Comparison of ENCODE assay signal across 14 cellular contexts in genomic region chr6:168201383-168201782, GRCh38.
DNase-seq lines count a peak whose midpoint lies in the region; ATAC-seq and TF ChIP-seq lines count a peak whose summit lies in the region.
"Had no signal": no experiment of that assay in that cellular context is flagged by ENCODE, and none has a peak within 500 bp of the region (broad histone marks: within the 10 kb centered on the region; RNA-seq: fewer than 3 reads in every experiment).

No MANE protein-coding gene starts in this region.

- intact Hi-C loops in lower leg skin (cut with DNase I; ENCODE audit: low total_unique reads): loop anchor here (10.0 kb wide), 1 partner anchor 93 kb away; no protein-coding TSS in a partner anchor

- 86 to 87% methylated on average over 7 of the region's 7 CpGs for WGBS in lower leg skin, 2 donors

- no peak for TF ChIP-seq POLR2A in lower leg skin (IDR thresholded peaks at IDR 0.05)

- DNase-seq in COLO668 (lab: John Stamatoyannopoulos, UW; ENCODE audit: unreplicated experiment): peak; percentile 49
- peak; percentile 42 for DNase-seq in HT-29 (ENCODE audit: low spot score)
- DNase-seq in choroid plexus epithelial cell (ENCODE audit: low read depth): no peak
- DNase-seq in mesenteric fat pad (ENCODE audit: low spot score): peak; percentile 77
- DNase-seq in NCI-H2196 (lab: John Stamatoyannopoulos, UW; ENCODE audit: unreplicated experiment): no peak
- DNase-seq in anterior cingulate cortex (lab: John Stamatoyannopoulos, UW): no peak
- no peak for DNase-seq in lower leg skin (ENCODE audit: low spot score in 2 of 2)
- DNase-seq: activated CD4-positive, alpha-beta T cell treated with anti-CD3 and anti-CD28 coated beads, Interleukin-2, amount 50 U/mL, for 4 hours; dermis blood vessel endothelial cell; NCI-H2171; stimulated activated CD4-positive, alpha-beta T cell treated with anti-CD3 and anti-CD28 coated beads, Interleukin-2, amount 100 ng/mL, for 24 hours had no signal

- ATAC-seq in GM21447 (IDR thresholded peaks at IDR 0.05; ENCODE audit: unreplicated experiment): no peak
- ATAC-seq: GM12878 had no signal

- H3K4me3 ChIP-seq in choroid plexus epithelial cell (ENCODE audit: low read depth, low read length) (no peak overlapping the region), lower leg skin (ENCODE audit: low read depth, poor library complexity, severe bottlenecking) (no peak overlapping the region)
- H3K4me3 ChIP-seq: GM12878, Peyer's patch had no signal

- peak; percentile 24 for TF ChIP-seq CTCF in choroid plexus epithelial cell (conservative IDR thresholded peaks at IDR 0.05; ENCODE audit: low read depth, low read length)
- no peak for TF ChIP-seq CTCF in lower leg skin (IDR thresholded peaks at IDR 0.05)

Comparison
In these comparisons a context has a peak if more than half of its experiments do, and no peak if none do; other contexts are left out.
1. DNase-seq: peak in COLO668 (single experiment), HT-29 (single experiment) and mesenteric fat pad (single experiment); none in choroid plexus epithelial cell (single experiment), NCI-H2196 (single experiment), anterior cingulate cortex (0 of 58) and lower leg skin (0 of 2).